Comparison of ENCODE assay signal across 1 cellular context in the genomic region with DNA sequence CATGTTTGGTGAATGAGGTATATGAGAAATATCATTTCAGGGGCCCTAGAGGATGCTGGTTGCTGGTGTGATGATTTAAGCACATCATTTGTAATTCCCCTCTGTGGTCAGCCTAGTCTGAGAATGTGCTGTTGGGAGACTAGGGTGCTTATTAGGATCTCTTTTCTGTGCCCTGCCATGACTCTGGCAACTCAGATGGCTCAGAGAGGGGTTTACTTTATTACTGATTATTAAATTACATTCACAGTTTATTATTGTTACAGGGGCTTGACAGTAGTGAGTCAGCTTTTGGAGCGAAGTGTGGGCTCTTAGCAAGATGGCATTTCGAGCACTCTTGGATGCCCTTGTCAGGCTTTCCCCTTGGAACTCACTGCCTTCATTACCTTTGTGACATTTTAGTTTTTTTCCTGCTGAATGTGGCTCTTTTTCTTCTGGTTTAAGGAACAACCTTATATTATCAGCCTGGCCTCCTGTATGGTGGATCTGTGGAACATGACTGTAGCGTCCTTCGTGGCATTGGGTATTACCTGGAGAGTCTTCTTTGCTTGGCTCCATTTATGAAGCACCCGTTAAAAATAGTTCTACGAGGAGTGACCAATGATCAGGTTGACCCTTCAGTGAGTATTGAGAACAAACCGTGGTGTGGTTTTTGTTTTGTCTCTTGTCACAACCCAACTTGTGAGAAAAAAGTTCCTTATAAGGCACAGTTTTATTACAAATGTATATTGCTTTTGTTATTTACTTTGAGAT.
TF ChIP-seq lines count a peak whose summit lies in the region.

No MANE protein-coding gene starts in this region.

TF ChIP-seq in GM12878, 131 proteins besides CTCF, POLR2A, EP300 and RAD21:
- TF ChIP-seq GABPA (IDR thresholded peaks at IDR 0.05; ENCODE audit: low read depth), result no peak
- peak; percentile 64; the same call in 1 of the 2 replicates for TF ChIP-seq RUNX3 (IDR thresholded peaks at IDR 0.05; ENCODE audit: low read length)
- TF ChIP-seq, protein P1, sequence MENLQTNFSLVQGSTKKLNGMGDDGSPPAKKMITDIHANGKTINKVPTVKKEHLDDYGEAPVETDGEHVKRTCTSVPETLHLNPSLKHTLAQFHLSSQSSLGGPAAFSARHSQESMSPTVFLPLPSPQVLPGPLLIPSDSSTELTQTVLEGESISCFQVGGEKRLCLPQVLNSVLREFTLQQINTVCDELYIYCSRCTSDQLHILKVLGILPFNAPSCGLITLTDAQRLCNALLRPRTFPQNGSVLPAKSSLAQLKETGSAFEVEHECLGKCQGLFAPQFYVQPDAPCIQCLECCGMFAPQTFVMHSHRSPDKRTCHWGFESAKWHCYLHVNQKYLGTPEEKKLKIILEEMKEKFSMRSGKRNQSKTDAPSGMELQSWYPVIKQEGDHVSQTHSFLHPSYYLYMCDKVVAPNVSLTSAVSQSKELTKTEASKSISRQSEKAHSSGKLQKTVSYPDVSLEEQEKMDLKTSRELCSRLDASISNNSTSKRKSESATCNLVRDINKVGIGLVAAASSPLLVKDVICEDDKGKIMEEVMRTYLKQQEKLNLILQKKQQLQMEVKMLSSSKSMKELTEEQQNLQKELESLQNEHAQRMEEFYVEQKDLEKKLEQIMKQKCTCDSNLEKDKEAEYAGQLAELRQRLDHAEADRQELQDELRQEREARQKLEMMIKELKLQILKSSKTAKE (IDR thresholded peaks at IDR 0.05; ENCODE audit: low read depth, poor library complexity, severe bottlenecking), result no peak
- no peak for TF ChIP-seq YY1 (IDR thresholded peaks at IDR 0.05; ENCODE audit: low read depth, low read length)
